Comparison of ENCODE assay signal across 8 cellular contexts in genomic region chr12:32501835-32502333, GRCh38.
DNase-seq lines count a peak whose midpoint lies in the region; ATAC-seq and TF ChIP-seq lines count a peak whose summit lies in the region.

No MANE protein-coding gene starts in this region.

- DNase-seq in ELR (ENCODE audit: low read depth) (peak; percentile 54), NCI-H226 (peak; percentile 26), coronary artery (ENCODE audit: low spot score) (no peak), left lung (no peak), upper lobe of right lung (no peak), T-helper 9 cell (no peak), osteocyte (ENCODE audit: extremely low spot score, unreplicated experiment) (no peak), MG63 (no peak)

- H3K27me3 Mint-ChIP-seq in osteocyte (ENCODE audit: unreplicated experiment) = no peaks in the 10 kb centered on the region

- no peak overlapping the region for H3K4me3 Mint-ChIP-seq in osteocyte (ENCODE audit: unreplicated experiment)

- H3K27me3 ChIP-seq in left lung (no peaks in the 10 kb centered on the region), upper lobe of right lung (no peaks in the 10 kb centered on the region), MG63 (no peaks in the 10 kb centered on the region)

- H3K4me3 ChIP-seq in coronary artery (peak overlapping the region; percentile 41), left lung (no peak overlapping the region), upper lobe of right lung (peak overlapping the region; percentile 21), MG63 (no peak overlapping the region)

- no peaks in the 10 kb centered on the region for H3K36me3 Mint-ChIP-seq in osteocyte (ENCODE audit: unreplicated experiment)

- H3K27ac Mint-ChIP-seq in osteocyte (ENCODE audit: unreplicated experiment) = no peak overlapping the region

- no peaks in the 10 kb centered on the region for H3K9me3 Mint-ChIP-seq in osteocyte (ENCODE audit: unreplicated experiment)

- H3K9me3 ChIP-seq in left lung = no peaks in the 10 kb centered on the region
- H3K9me3 ChIP-seq in upper lobe of right lung = no peaks in the 10 kb centered on the region
- H3K9me3 ChIP-seq in MG63 = no peaks in the 10 kb centered on the region

- H3K4me1 ChIP-seq in left lung (peaks cover 9 to 64% of the 10 kb centered on the region in 2 donors), upper lobe of right lung (peaks cover 40% of the 10 kb centered on the region)

- H3K4me1 Mint-ChIP-seq in osteocyte (ENCODE audit: unreplicated experiment) = peaks cover 20% of the 10 kb centered on the region

- intact Hi-C loops in left lung (cut with DNase I) = no loop called here
- intact Hi-C loops in upper lobe of right lung (cut with DNase I) = no loop called here

- peak overlapping the region in 1 of 2 donors; percentile 11 for H3K27ac ChIP-seq in coronary artery
- peak overlapping the region in 1 of 2 donors; percentile 67 for H3K27ac ChIP-seq in left lung
- peak overlapping the region; percentile 38 for H3K27ac ChIP-seq in upper lobe of right lung

- TF ChIP-seq CTCF in coronary artery (IDR thresholded peaks at IDR 0.05) (no peak), left lung (IDR thresholded peaks at IDR 0.05) (no peak), upper lobe of right lung (IDR thresholded peaks at IDR 0.05) (no peak), osteocyte (IDR thresholded peaks at IDR 0.05) (no peak)

- peak; percentile 57 for ATAC-seq in left lung
- peak; percentile 55 for ATAC-seq in upper lobe of right lung

- H3K36me3 ChIP-seq in left lung = no peaks in the 10 kb centered on the region
- H3K36me3 ChIP-seq in upper lobe of right lung = no peaks in the 10 kb centered on the region
- no peaks in the 10 kb centered on the region for H3K36me3 ChIP-seq in MG63

Comparison
In these comparisons a context has a peak if more than half of its experiments do, and no peak if none do; other contexts are left out.
1. DNase-seq: peak in ELR (single experiment) and NCI-H226 (single experiment); none in coronary artery (single experiment), left lung (0 of 2), upper lobe of right lung (single experiment), T-helper 9 cell (single experiment), osteocyte (single experiment) and MG63 (single experiment).
2. H3K4me3 ChIP-seq: peak in coronary artery (single experiment) and upper lobe of right lung (single experiment); none in left lung (0 of 2) and MG63 (single experiment).